Comparison of ENCODE assay signal across 22 cellular contexts in the genomic region with DNA sequence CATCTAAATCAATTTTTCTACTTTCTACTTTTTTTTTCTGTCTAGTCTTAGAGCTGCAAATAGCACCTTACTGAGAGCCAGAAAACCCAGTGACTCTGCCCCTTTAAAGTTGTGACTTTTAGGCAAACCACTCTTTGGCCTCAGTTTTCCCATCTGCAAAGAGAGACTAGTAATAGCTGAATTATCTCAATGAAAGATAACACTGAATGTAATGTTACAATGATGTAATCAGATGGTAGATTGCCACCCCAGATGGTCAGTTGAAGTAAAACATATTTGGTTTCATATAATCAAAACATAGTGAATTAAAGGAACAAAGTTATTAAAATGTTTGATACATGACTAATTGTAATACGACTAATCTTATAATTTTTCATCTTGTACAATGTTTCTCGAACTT. TPM values are rescaled to one million over a fixed set of nuclear protein-coding genes. Genes with fewer than 3 reads are reported as not detected.
"Had no signal": no experiment of that assay in that cellular context is flagged by ENCODE, and none has a peak within 500 bp of the region (broad histone marks: within the 10 kb centered on the region; RNA-seq: fewer than 3 reads in every experiment).

No MANE protein-coding gene starts in this region.

- DNase-seq: effector memory CD8-positive, alpha-beta T cell; gastrocnemius medialis; heart right ventricle; hypothalamus; lower lobe of right lung; nucleus accumbens; ovary; right cardiac atrium; small intestine; stimulated activated CD4-positive, alpha-beta T cell treated with anti-CD3 and anti-CD28 coated beads, Interleukin-12 subunit alpha, Interleukin-12 subunit beta, amount 100 ng/mL, for 4 hours; stimulated activated naive CD4-positive, alpha-beta T cell; stomach; substantia nigra had no signal

- H3K36me3 Mint-ChIP-seq: memory B cell; mesothelial cell of epicardium; natural killer cell treated with Interleukin-12 subunit alpha and Interleukin-12 subunit beta and Interleukin-15 and Interleukin-18, amount 100 ng/mL, for 72 hours had no signal

- H3K9ac ChIP-seq: neural progenitor cell had no signal

- H3K9me3 Mint-ChIP-seq: effector memory CD8-positive, alpha-beta T cell; memory B cell; mesothelial cell of epicardium; natural killer cell treated with Interleukin-12 subunit alpha and Interleukin-12 subunit beta and Interleukin-15 and Interleukin-18, amount 100 ng/mL, for 72 hours had no signal

- H3K4me1 ChIP-seq: lower lobe of right lung had no signal

- H3K36me3 ChIP-seq: esophagus muscularis mucosa, gastrocnemius medialis, heart right ventricle, lower lobe of right lung, neural progenitor cell, ovary, stomach, thoracic aorta had no signal

- H3K4me2 ChIP-seq: neural progenitor cell had no signal

- ATAC-seq: effector memory CD8-positive, alpha-beta T cell; gastrocnemius medialis; heart right ventricle; left lobe of liver; lower lobe of right lung; natural killer cell treated with Interleukin-12 subunit alpha and Interleukin-12 subunit beta and Interleukin-15 and Interleukin-18, amount 100 ng/mL, for 72 hours; right cardiac atrium had no signal

- H3K4me3 Mint-ChIP-seq: effector memory CD8-positive, alpha-beta T cell; memory B cell; mesothelial cell of epicardium; natural killer cell treated with Interleukin-12 subunit alpha and Interleukin-12 subunit beta and Interleukin-15 and Interleukin-18, amount 100 ng/mL, for 72 hours; neural progenitor cell had no signal

- H3K4me3 ChIP-seq: esophagus muscularis mucosa, gastrocnemius medialis, heart right ventricle, lower lobe of right lung, neural progenitor cell, ovary, stomach, thoracic aorta had no signal

- H3K9me3 ChIP-seq: esophagus muscularis mucosa, gastrocnemius medialis, heart right ventricle, lower lobe of right lung, ovary, stomach, thoracic aorta had no signal

- FAIRE-seq: islet of Langerhans, small intestine had no signal

- H3K27ac ChIP-seq: epithelial cell of prostate, esophagus muscularis mucosa, gastrocnemius medialis, lower lobe of right lung, neural progenitor cell, ovary, stomach, thoracic aorta had no signal

- H3K27ac Mint-ChIP-seq: effector memory CD8-positive, alpha-beta T cell; memory B cell; mesothelial cell of epicardium; natural killer cell treated with Interleukin-12 subunit alpha and Interleukin-12 subunit beta and Interleukin-15 and Interleukin-18, amount 100 ng/mL, for 72 hours; neural progenitor cell had no signal

- H3K27me3 ChIP-seq: ovary had no signal

- H2AFZ ChIP-seq: neural progenitor cell had no signal

RNA-seq across cellular contexts. Expression of a gene that starts 5.0 kb away (rescaled TPM):
- total RNA-seq: natural killer cell treated with Interleukin-12 subunit alpha and Interleukin-12 subunit beta and Interleukin-15 and Interleukin-18, amount 100 ng/mL, for 72 hours had no signal
